In the genomic region with DNA sequence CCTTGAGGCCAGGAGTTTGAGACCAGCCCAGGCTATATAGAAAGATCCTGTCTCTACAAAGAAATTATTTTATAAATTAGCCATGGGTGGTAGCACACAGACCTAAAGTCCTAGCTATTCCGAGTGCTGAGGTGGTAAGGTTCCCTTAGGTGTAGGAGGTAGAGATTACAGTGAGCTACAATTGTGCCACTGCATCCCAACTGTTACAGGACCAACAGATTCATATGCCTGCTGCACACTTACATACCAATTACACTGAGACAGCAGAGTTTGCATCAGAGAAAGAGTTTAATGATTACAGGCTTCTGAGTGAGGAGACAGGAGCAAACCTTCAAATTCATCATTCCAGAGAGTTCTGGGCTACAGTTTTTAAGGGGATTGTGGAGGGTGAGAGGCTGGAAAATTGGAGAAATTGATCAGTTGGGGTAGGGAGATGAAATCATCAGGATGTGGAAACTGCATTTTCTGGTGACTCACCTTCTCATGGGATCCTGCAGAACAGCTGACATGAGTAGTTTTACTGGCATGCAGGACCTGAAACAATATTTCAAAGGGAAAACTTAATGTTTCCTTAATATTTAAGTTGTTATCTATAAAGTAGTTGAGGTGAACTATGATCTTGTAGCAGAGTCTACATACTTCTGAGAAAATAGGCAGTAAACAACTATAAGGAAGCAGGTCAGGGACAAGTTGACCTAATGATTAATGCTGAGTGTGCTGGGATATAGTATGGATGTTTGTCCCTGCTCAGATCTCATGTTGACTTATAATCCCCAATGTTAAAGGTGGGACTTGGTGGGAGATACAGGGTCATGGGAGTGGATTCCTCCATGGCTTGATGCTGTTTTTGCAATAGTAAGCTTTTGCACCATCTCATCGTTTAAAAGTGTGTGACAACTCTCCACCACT, we compare ENCODE assay signal across 15 cellular contexts. TPM values are rescaled to one million over a fixed set of nuclear protein-coding genes. Genes with fewer than 3 reads are reported as not detected.
A peak's percentile ranks its signal among the peaks of the same experiment; 100 is the strongest.
DNase-seq lines count a peak whose midpoint lies in the region; ATAC-seq lines count a peak whose summit lies in the region.
"Had no signal": no experiment of that assay in that cellular context is flagged by ENCODE, and none has a peak within 500 bp of the region (broad histone marks: within the 10 kb centered on the region; RNA-seq: fewer than 3 reads in every experiment).

No MANE protein-coding gene starts in this region.

- H3K27ac Mint-ChIP-seq in activated CD4-positive, alpha-beta T cell treated with anti-CD3 and anti-CD28 coated beads for 36 hours: peak overlapping the region; percentile 37
- H3K27ac Mint-ChIP-seq: activated naive CD8-positive, alpha-beta T cell treated with anti-CD3 and anti-CD28 coated beads, Interleukin-2, amount 10 ng/mL, durations not matched to agents 7 days and 5 days had no signal

- no peak for ATAC-seq in activated CD4-positive, alpha-beta T cell treated with anti-CD3 and anti-CD28 coated beads for 36 hours
- no peak for ATAC-seq in sciatic nerve
- ATAC-seq in left lobe of liver: no peak
- ATAC-seq: effector memory CD8-positive, alpha-beta T cell had no signal

- H3K4me1 ChIP-seq in esophagus (ENCODE audit: control insufficient read depth in 2 of 2, insufficient read depth in 2 of 2, low read length in 1 of 2): peaks cover 0 to 3% of the 10 kb centered on the region in 2 donors

- POLR2A ChIA-PET in activated CD4-positive, alpha-beta T cell treated with anti-CD3 and anti-CD28 coated beads for 36 hours (lab: Charles Lee): no interaction called here

- H3K9me3 Mint-ChIP-seq in activated CD4-positive, alpha-beta T cell treated with anti-CD3 and anti-CD28 coated beads for 36 hours (ENCODE audit: low read depth): peaks cover 2% of the 10 kb centered on the region
- H3K9me3 Mint-ChIP-seq: activated naive CD8-positive, alpha-beta T cell treated with anti-CD3 and anti-CD28 coated beads, Interleukin-2, amount 10 ng/mL, durations not matched to agents 7 days and 5 days; effector memory CD8-positive, alpha-beta T cell had no signal

- no peaks in the 10 kb centered on the region for H3K27me3 Mint-ChIP-seq in activated CD4-positive, alpha-beta T cell treated with anti-CD3 and anti-CD28 coated beads for 36 hours
- H3K27me3 Mint-ChIP-seq: activated naive CD8-positive, alpha-beta T cell treated with anti-CD3 and anti-CD28 coated beads, Interleukin-2, amount 10 ng/mL, durations not matched to agents 7 days and 5 days; effector memory CD8-positive, alpha-beta T cell had no signal

- H3K9me3 ChIP-seq in esophagus (ENCODE audit: control insufficient read depth in 2 of 2, insufficient read depth in 1 of 2, low read depth in 1 of 2, low read length in 1 of 2): no peaks in the 10 kb centered on the region

- H3K4me3 Mint-ChIP-seq in activated CD4-positive, alpha-beta T cell treated with anti-CD3 and anti-CD28 coated beads for 36 hours: no peak overlapping the region
- H3K4me3 Mint-ChIP-seq: activated naive CD8-positive, alpha-beta T cell treated with anti-CD3 and anti-CD28 coated beads, Interleukin-2, amount 10 ng/mL, durations not matched to agents 7 days and 5 days; neural crest cell had no signal

- DNase-seq in activated CD4-positive, alpha-beta T cell treated with anti-CD3 and anti-CD28 coated beads for 36 hours: no peak
- DNase-seq in activated CD4-positive, alpha-beta T cell treated with anti-CD3 and anti-CD28 coated beads for 48 hours: no peak
- peak; percentile 78 for DNase-seq in RKO (ENCODE audit: low spot score)
- peak; percentile 66 for DNase-seq in skeletal muscle cell (ENCODE audit: low read depth)
- DNase-seq in activated T-cell treated with anti-CD3 and anti-CD28 coated beads for 4 hours: no peak
- no peak for DNase-seq in sciatic nerve (ENCODE audit: low spot score)
- DNase-seq in left lobe of liver (ENCODE audit: low spot score): no peak
- DNase-seq: activated CD4-positive, alpha-beta T cell treated with anti-CD3 and anti-CD28 coated beads, Interleukin-2, amount 50 U/mL, for 1 hour; activated naive CD8-positive, alpha-beta T cell treated with anti-CD3 and anti-CD28 coated beads, Interleukin-2, amount 10 ng/mL, durations not matched to agents 7 days and 5 days; effector memory CD8-positive, alpha-beta T cell; NCI-H2171; SIG-M5 had no signal

- intact Hi-C loops in activated CD4-positive, alpha-beta T cell treated with anti-CD3 and anti-CD28 coated beads for 36 hours (cut with DNase I, micrococcal nuclease): no loop called here
- intact Hi-C loops in sciatic nerve (cut with DNase I): no loop called here

- no peaks in the 10 kb centered on the region for H3K27me3 ChIP-seq in esophagus (ENCODE audit: control insufficient read depth in 1 of 2, insufficient read depth in 2 of 2, low read length in 2 of 2)

- WGBS in esophagus, 2 donors: 83 to 87% methylated on average over 2 of the region's 2 CpGs

- H3K4me1 Mint-ChIP-seq in activated CD4-positive, alpha-beta T cell treated with anti-CD3 and anti-CD28 coated beads for 36 hours: peaks cover 40% of the 10 kb centered on the region
- H3K4me1 Mint-ChIP-seq: neural crest cell had no signal

- peaks cover 14% of the 10 kb centered on the region for H3K36me3 Mint-ChIP-seq in activated CD4-positive, alpha-beta T cell treated with anti-CD3 and anti-CD28 coated beads for 36 hours (ENCODE audit: low read depth)

- H3K27ac ChIP-seq in esophagus (ENCODE audit: low read depth in 2 of 2, low read length in 1 of 2): peak overlapping the region; percentile 6 to 81
- H3K27ac ChIP-seq: KMS-11 had no signal

- H3K36me3 ChIP-seq in esophagus (ENCODE audit: control insufficient read depth in 2 of 2, insufficient read depth in 2 of 2, low read length in 1 of 2): no peaks in the 10 kb centered on the region

- H3K4me3 ChIP-seq in esophagus (ENCODE audit: low read depth in 1 of 2, low read length in 2 of 2) (no peak overlapping the region), skeletal muscle cell (ENCODE audit: low read depth, low read length) (no peak overlapping the region)

- CTCF ChIA-PET in activated CD4-positive, alpha-beta T cell treated with anti-CD3 and anti-CD28 coated beads for 36 hours (lab: Charles Lee): interaction anchor here (0.7 to 1.9 kb wide), 3 partner anchors 15 to 80 kb away, joined by 3 to 5 read pairs (median 3); no protein-coding TSS in a partner anchor

RNA-seq across cellular contexts. Expression of gene ANXA2R, which starts 54.7 kb away (rescaled TPM):
- total RNA-seq in activated CD4-positive, alpha-beta T cell treated with anti-CD3 and anti-CD28 coated beads for 36 hours: 1 to 10 TPM; 3.2 to 4.6 TPM
- polyA plus RNA-seq in esophagus: 1 to 10 TPM; 2.3 to 2.4 TPM
- total RNA-seq in sciatic nerve (5.7 TPM), left lobe of liver (0.35 TPM)

Comparison
In these comparisons a context has a peak if more than half of its experiments do, and no peak if none do; other contexts are left out.
1. DNase-seq: peak in RKO (single experiment) and skeletal muscle cell (single experiment); none in activated CD4-positive, alpha-beta T cell treated with anti-CD3 and anti-CD28 coated beads for 36 hours (single experiment), activated CD4-positive, alpha-beta T cell treated with anti-CD3 and anti-CD28 coated beads for 48 hours (single experiment), activated T-cell treated with anti-CD3 and anti-CD28 coated beads for 4 hours (single experiment), sciatic nerve (single experiment) and left lobe of liver (single experiment).